ENCODE assay signal across 19 cellular contexts in the genomic region with DNA sequence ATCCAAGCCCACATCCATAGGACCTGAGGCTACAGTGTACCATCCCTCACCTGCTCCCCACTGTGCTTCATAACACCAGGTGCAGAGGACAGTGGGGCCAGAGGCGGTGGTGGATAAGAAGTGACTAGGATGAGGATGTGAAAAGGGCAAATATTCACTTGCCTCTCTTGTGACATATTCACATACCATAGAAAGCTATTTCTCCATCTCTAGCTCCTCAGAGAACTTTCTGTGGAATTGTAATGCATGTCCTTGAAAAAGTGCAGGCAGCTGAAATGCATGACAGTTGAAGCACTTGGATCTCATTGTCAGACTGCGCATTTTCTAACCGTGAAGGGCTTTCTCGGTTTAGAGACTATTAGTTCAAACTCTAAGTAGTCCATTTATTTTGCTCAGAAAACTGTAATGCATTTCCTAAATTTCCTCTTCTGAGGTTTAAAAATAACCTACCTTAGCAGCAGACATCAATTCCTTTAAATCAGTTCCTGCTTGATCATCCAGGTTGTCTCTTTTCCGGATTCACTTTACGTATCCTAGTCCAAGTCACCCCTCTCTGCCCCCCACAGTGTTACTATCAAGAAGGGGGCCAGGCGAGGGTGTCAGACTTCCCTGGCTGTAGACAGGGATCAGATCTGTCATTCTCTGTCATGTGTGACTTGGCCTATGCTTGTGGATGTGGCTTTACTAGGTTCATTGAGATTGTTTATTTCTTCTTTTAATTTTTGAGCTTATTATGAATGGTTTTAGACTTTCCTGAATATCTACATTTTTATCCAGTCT.
"Had no signal": no experiment of that assay in that cellular context is flagged by ENCODE, and none has a peak within 500 bp of the region (broad histone marks: within the 10 kb centered on the region; RNA-seq: fewer than 3 reads in every experiment).

No MANE protein-coding gene starts in this region.

- DNase-seq: activated CD4-positive, alpha-beta T cell treated with anti-CD3 and anti-CD28 coated beads, Interleukin-2, amount 10 ng/mL, durations not matched to agents 7 days and 5 days; activated CD8-positive, alpha-beta T cell treated with anti-CD3 and anti-CD28 coated beads for 36 hours; activated naive CD4-positive, alpha-beta T cell treated with anti-CD3 and anti-CD28 coated beads for 36 hours; activated naive CD8-positive, alpha-beta T cell treated with anti-CD3 and anti-CD28 coated beads, Interleukin-2, amount 10 ng/mL, durations not matched to agents 7 days and 5 days; activated T-cell treated with anti-CD3 and anti-CD28 coated beads, Interleukin-2, amount 50 U/mL, for 1 hour; caudate nucleus; dermis blood vessel endothelial cell; effector CD8-positive, alpha-beta T cell; gastrocnemius medialis; hypothalamus; left ventricle myocardium inferior; naive thymus-derived CD8-positive, alpha-beta T cell; retina; sigmoid colon; stimulated activated CD4-positive, alpha-beta T cell treated with anti-CD3 and anti-CD28 coated beads, Interleukin-12 subunit alpha, Interleukin-12 subunit beta, amount 100 ng/mL, for 4 hours; stimulated activated CD4-positive, alpha-beta T cell treated with anti-CD3 and anti-CD28 coated beads, Interleukin-1b, Interleukin-23, amount 100 ng/mL, for 48 hours; substantia nigra; thyroid gland; upper lobe of right lung had no signal

- H3K36me3 ChIP-seq: gastrocnemius medialis, left ventricle myocardium inferior, sigmoid colon, thyroid gland, upper lobe of right lung had no signal

- H3K4me3 ChIP-seq: gastrocnemius medialis, left ventricle myocardium inferior, sigmoid colon, thyroid gland, upper lobe of right lung had no signal

- H3K27ac ChIP-seq: gastrocnemius medialis, left ventricle myocardium inferior, sigmoid colon, thyroid gland, upper lobe of right lung had no signal

- H3K27me3 ChIP-seq: thyroid gland had no signal

- H3K9me3 ChIP-seq: gastrocnemius medialis, left ventricle myocardium inferior, sigmoid colon, thyroid gland, upper lobe of right lung had no signal

- H3K4me1 ChIP-seq: gastrocnemius medialis, left ventricle myocardium inferior, thyroid gland, upper lobe of right lung had no signal

- ATAC-seq: activated CD8-positive, alpha-beta T cell treated with anti-CD3 and anti-CD28 coated beads for 36 hours; gastrocnemius medialis; naive thymus-derived CD8-positive, alpha-beta T cell; upper lobe of right lung had no signal
